6 cellular contexts compared by ENCODE assay signal in genomic region chr19:47411696-47412095, GRCh38. TPM values are rescaled to one million over a fixed set of nuclear protein-coding genes. Genes with fewer than 3 reads are reported as not detected.
"Had no signal": no experiment of that assay in that cellular context is flagged by ENCODE, and none has a peak within 500 bp of the region (broad histone marks: within the 10 kb centered on the region; RNA-seq: fewer than 3 reads in every experiment).

No MANE protein-coding gene starts in this region.

RNA-seq across cellular contexts. Expression of gene MEIS3, which starts 7.6 kb away (rescaled TPM):
- total RNA-seq: activated naive CD4-positive, alpha-beta T cell treated with anti-CD3 and anti-CD28 coated beads for 36 hours; activated naive CD8-positive, alpha-beta T cell treated with anti-CD3 and anti-CD28 coated beads for 36 hours; activated T-helper 1 cell treated with anti-CD3 and anti-CD28 coated beads, Interleukin-12 subunit alpha, Interleukin-12 subunit beta, Interleukin-2, Interleukin-4 antibody, amounts not matched to agents 30 ng/mL and 10 ng/mL and 1 ng/mL, durations not matched to agents 14 hours and 24 hours and 36 hours had no signal

RNA-seq across cellular contexts. Expression of gene SLC8A2, which starts 60.0 kb away (rescaled TPM):
- total RNA-seq: activated naive CD4-positive, alpha-beta T cell treated with anti-CD3 and anti-CD28 coated beads for 36 hours; activated T-helper 1 cell treated with anti-CD3 and anti-CD28 coated beads, Interleukin-12 subunit alpha, Interleukin-12 subunit beta, Interleukin-2, Interleukin-4 antibody, amounts not matched to agents 30 ng/mL and 10 ng/mL and 1 ng/mL, durations not matched to agents 14 hours and 24 hours and 36 hours; activated T-helper 2 cell treated with anti-CD3 and anti-CD28 coated beads, Interferon-gamma antibody, Interleukin-2, Interleukin-4, amounts not matched to agents 10 μg/mL and 5 μg/mL and 100 μg/mL, durations not matched to agents 14 hours and 24 hours and 36 hours; ascending aorta had no signal
- polyA plus RNA-seq: aorta had no signal
